Comparison of ENCODE assay signal across 18 cellular contexts in genomic region chr2:191991442-191991841, GRCh38.
A peak's percentile ranks its signal among the peaks of the same experiment; 100 is the strongest.
DNase-seq lines count a peak whose midpoint lies in the region; ATAC-seq, FAIRE-seq and TF ChIP-seq lines count a peak whose summit lies in the region.
"Had no signal": no experiment of that assay in that cellular context is flagged by ENCODE, and none has a peak within 500 bp of the region (broad histone marks: within the 10 kb centered on the region; RNA-seq: fewer than 3 reads in every experiment).

No MANE protein-coding gene starts in this region.

- H3K27me3 ChIP-seq in OCI-LY3 (ENCODE audit: low read depth, low read length) (no peaks in the 10 kb centered on the region), neural cell (ENCODE audit: insufficient read depth, low read depth, low read length) (no peaks in the 10 kb centered on the region)

- H3K9me3 ChIP-seq in OCI-LY3 (ENCODE audit: insufficient read depth, low read length): no peaks in the 10 kb centered on the region
- H3K9me3 ChIP-seq in neural cell (ENCODE audit: low read length): no peaks in the 10 kb centered on the region
- H3K9me3 ChIP-seq: A549 had no signal

- DNase-seq in left ventricle myocardium superior (no peak), GM19239 (ENCODE audit: insufficient read length, low spot score) (no peak)
- no peak for DNase-seq in effector CD8-positive, alpha-beta T cell (lab: John Stamatoyannopoulos, UW)
- DNase-seq: CD8-positive, alpha-beta T cell; COR-L47; DND-41; GF-D8; GM23248; Kasumi-1; KBM-7 had no signal

- no peaks in the 10 kb centered on the region for H3K9me2 ChIP-seq in neural cell (ENCODE audit: insufficient read depth, low read length)

- no peak for FAIRE-seq in GM19239 (lab: Jason Lieb, UNC)
- FAIRE-seq: A549, H54 had no signal

- no peaks in the 10 kb centered on the region for H3K4me1 ChIP-seq in OCI-LY3 (ENCODE audit: low read length)
- H3K4me1 ChIP-seq: A549 had no signal

- peak overlapping the region; percentile 42; the same call in 1 of the 2 replicates for H2AFZ ChIP-seq in OCI-LY3 (ENCODE audit: low read depth, low read length)
- H2AFZ ChIP-seq in neural cell (ENCODE audit: low read depth, low read length): no peak overlapping the region
- H2AFZ ChIP-seq: GM23248 had no signal

- TF ChIP-seq CTCF in OCI-LY3 (IDR thresholded peaks at IDR 0.05; ENCODE audit: low read depth, low read length) (no peak), neural cell (IDR thresholded peaks at IDR 0.05; ENCODE audit: poor library complexity, severe bottlenecking) (no peak)

- H4K20me1 ChIP-seq in OCI-LY3 (ENCODE audit: insufficient read depth, low read length): no peaks in the 10 kb centered on the region
- no peaks in the 10 kb centered on the region for H4K20me1 ChIP-seq in neural cell (ENCODE audit: insufficient read depth)

- no peak overlapping the region for H3K27ac ChIP-seq in OCI-LY3 (ENCODE audit: low read length)
- H3K27ac ChIP-seq in neural cell (ENCODE audit: low read length): peak overlapping the region; percentile 3
- H3K27ac ChIP-seq: A549, GM23248, HL-60 had no signal

- ATAC-seq in GM18861 (IDR thresholded peaks at IDR 0.05; ENCODE audit: unreplicated experiment) (peak; percentile 56), GM19463 (IDR thresholded peaks at IDR 0.05; ENCODE audit: unreplicated experiment) (peak; percentile 65), left ventricle myocardium superior (no peak)
- ATAC-seq: A549; CD8-positive, alpha-beta T cell; HCT116 had no signal

- intact Hi-C loops in left ventricle myocardium superior (cut with micrococcal nuclease): no loop called here

- no peak for TF ChIP-seq RAD21 in neural cell (conservative IDR thresholded peaks at IDR 0.05)

- no peaks in the 10 kb centered on the region for H3F3A ChIP-seq in neural cell (ENCODE audit: insufficient read depth, low read length, poor library complexity, severe bottlenecking)

- H3K4me3 ChIP-seq in OCI-LY3 (ENCODE audit: low read length): no peak overlapping the region
- no peak overlapping the region for H3K4me3 ChIP-seq in neural cell (ENCODE audit: low read length)
- H3K4me3 ChIP-seq: A549, GM23248 had no signal

- TF ChIP-seq EP300 in neural cell (conservative IDR thresholded peaks at IDR 0.05; ENCODE audit: poor library complexity, severe bottlenecking): no peak

- no peaks in the 10 kb centered on the region for H3K36me3 ChIP-seq in OCI-LY3 (replicated peaks; ENCODE audit: low read depth, low read length)
- no peaks in the 10 kb centered on the region for H3K36me3 ChIP-seq in neural cell (ENCODE audit: insufficient read depth, low read length)

- no peak overlapping the region for H3K4me2 ChIP-seq in OCI-LY3 (ENCODE audit: low read length)
- no peak overlapping the region for H3K4me2 ChIP-seq in neural cell (ENCODE audit: low read length)
- H3K4me2 ChIP-seq: A549 had no signal

- H3K79me2 ChIP-seq in OCI-LY3 (ENCODE audit: low read length) (no peaks in the 10 kb centered on the region), neural cell (replicated peaks; ENCODE audit: insufficient read depth, low read length) (no peaks in the 10 kb centered on the region)

- H3K9ac ChIP-seq in OCI-LY3 (ENCODE audit: low read length): no peak overlapping the region
- H3K9ac ChIP-seq in neural cell (ENCODE audit: low read length): no peak overlapping the region
- H3K9ac ChIP-seq: GM23248 had no signal

TF ChIP-seq in neural cell, 6 proteins besides CTCF, POLR2A, EP300 and RAD21:
- TF ChIP-seq EZH2 (IDR thresholded peaks at IDR 0.05; ENCODE audit: borderline replicate concordance, insufficient read depth, low read length, poor library complexity, severe bottlenecking) (no peak), TAF1 (IDR thresholded peaks at IDR 0.05; ENCODE audit: low read depth) (no peak), SMC3 (conservative IDR thresholded peaks at IDR 0.05; ENCODE audit: poor library complexity) (no peak), MXI1 (conservative IDR thresholded peaks at IDR 0.05; ENCODE audit: poor library complexity, severe bottlenecking) (no peak), POLR2AphosphoS5 (IDR thresholded peaks at IDR 0.05) (no peak)
- TF ChIP-seq, protein P1, sequence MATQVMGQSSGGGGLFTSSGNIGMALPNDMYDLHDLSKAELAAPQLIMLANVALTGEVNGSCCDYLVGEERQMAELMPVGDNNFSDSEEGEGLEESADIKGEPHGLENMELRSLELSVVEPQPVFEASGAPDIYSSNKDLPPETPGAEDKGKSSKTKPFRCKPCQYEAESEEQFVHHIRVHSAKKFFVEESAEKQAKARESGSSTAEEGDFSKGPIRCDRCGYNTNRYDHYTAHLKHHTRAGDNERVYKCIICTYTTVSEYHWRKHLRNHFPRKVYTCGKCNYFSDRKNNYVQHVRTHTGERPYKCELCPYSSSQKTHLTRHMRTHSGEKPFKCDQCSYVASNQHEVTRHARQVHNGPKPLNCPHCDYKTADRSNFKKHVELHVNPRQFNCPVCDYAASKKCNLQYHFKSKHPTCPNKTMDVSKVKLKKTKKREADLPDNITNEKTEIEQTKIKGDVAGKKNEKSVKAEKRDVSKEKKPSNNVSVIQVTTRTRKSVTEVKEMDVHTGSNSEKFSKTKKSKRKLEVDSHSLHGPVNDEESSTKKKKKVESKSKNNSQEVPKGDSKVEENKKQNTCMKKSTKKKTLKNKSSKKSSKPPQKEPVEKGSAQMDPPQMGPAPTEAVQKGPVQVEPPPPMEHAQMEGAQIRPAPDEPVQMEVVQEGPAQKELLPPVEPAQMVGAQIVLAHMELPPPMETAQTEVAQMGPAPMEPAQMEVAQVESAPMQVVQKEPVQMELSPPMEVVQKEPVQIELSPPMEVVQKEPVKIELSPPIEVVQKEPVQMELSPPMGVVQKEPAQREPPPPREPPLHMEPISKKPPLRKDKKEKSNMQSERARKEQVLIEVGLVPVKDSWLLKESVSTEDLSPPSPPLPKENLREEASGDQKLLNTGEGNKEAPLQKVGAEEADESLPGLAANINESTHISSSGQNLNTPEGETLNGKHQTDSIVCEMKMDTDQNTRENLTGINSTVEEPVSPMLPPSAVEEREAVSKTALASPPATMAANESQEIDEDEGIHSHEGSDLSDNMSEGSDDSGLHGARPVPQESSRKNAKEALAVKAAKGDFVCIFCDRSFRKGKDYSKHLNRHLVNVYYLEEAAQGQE (IDR thresholded peaks at IDR 0.05; ENCODE audit: borderline replicate concordance): no peak
